Comparison of ENCODE assay signal across 9 cellular contexts in genomic region chr3:159764211-159765024, GRCh38.
DNase-seq lines count a peak whose midpoint lies in the region; ATAC-seq and TF ChIP-seq lines count a peak whose summit lies in the region.
"Had no signal": no experiment of that assay in that cellular context is flagged by ENCODE, and none has a peak within 500 bp of the region (broad histone marks: within the 10 kb centered on the region; RNA-seq: fewer than 3 reads in every experiment).

No MANE protein-coding gene starts in this region.

- TF ChIP-seq RAD21 in liver (IDR thresholded peaks at IDR 0.05) = peak in 1 of 2 donors; percentile 34

- H3K4me1 ChIP-seq in liver (ENCODE audit: control insufficient read depth in 4 of 4, insufficient read depth in 4 of 4, low read length in 3 of 4) = peaks cover 0 to 46% (median 27%) of the 10 kb centered on the region in 4 donors

- peak overlapping the region; percentile 67 to 87 for H3K27ac ChIP-seq in liver (ENCODE audit: low read depth in 1 of 2, low read length in 2 of 2)

- no peaks in the 10 kb centered on the region for H3K27me3 ChIP-seq in liver (ENCODE audit: control insufficient read depth in 4 of 4, insufficient read depth in 4 of 4, low read length in 3 of 4)

- in situ Hi-C loops in SK-MEL-5 (cut with HindIII; ENCODE audit: low pct_unique_long_range_greater_than_20kb, low sequenced_read_pairs) = no loop called here

- no peaks in the 10 kb centered on the region for H3K36me3 ChIP-seq in liver (ENCODE audit: control insufficient read depth in 4 of 4, insufficient read depth in 3 of 4, low read depth in 1 of 4, low read length in 3 of 4)

- no peaks in the 10 kb centered on the region for H3K9me3 ChIP-seq in liver (ENCODE audit: control insufficient read depth in 4 of 4, low read length in 3 of 4)

- H3K9ac ChIP-seq in liver (ENCODE audit: low read depth in 1 of 2, low read length in 2 of 2) = peak overlapping the region in 1 of 2 donors; percentile 41

- TF ChIP-seq CTCF in liver (IDR thresholded peaks at IDR 0.05; ENCODE audit: low read depth, low read length, missing input control) = no peak

- H3K4me3 ChIP-seq in liver (ENCODE audit: low read depth in 1 of 3, low read length in 3 of 3) = peak overlapping the region; percentile 44 to 85 (median 47)

- DNase-seq in NCI-H345 treated with DMSO at 0.1 percent for 48 hours (lab: John Stamatoyannopoulos, UW; ENCODE audit: unreplicated experiment) = peak; percentile 33
- DNase-seq in NCI-H345 (lab: John Stamatoyannopoulos, UW) = no peak
- peak; percentile 10 for DNase-seq in SK-MEL-5 (ENCODE audit: low read depth, low spot score)
- DNase-seq in ecto neural progenitor cell (ENCODE audit: low spot score) = peak; percentile 81
- DNase-seq in stromal cell of bone marrow (ENCODE audit: low read depth) = peak; percentile 61
- no peak for DNase-seq in effector CD8-positive, alpha-beta T cell (lab: John Stamatoyannopoulos, UW)
- DNase-seq: DND-41 had no signal

- peak; percentile 16 for ATAC-seq in HG02852 (IDR thresholded peaks at IDR 0.05; ENCODE audit: unreplicated experiment)

- under 1% methylated on average over 65 of the region's 65 CpGs for WGBS in liver

TF ChIP-seq in liver, 16 proteins besides CTCF, POLR2A, EP300 and RAD21:
- TF ChIP-seq ATF3 (IDR thresholded peaks at IDR 0.05) = no peak
- no peak for TF ChIP-seq TAF1 (conservative IDR thresholded peaks at IDR 0.05)
- TF ChIP-seq EGR1 (IDR thresholded peaks at IDR 0.05; ENCODE audit: low read depth in 2 of 2) = no peak
- peak; percentile 68 to 71 for TF ChIP-seq HNF4A (conservative IDR thresholded peaks at IDR 0.05)
- TF ChIP-seq FOXA1 (IDR thresholded peaks at IDR 0.05) = no peak
- no peak for TF ChIP-seq GABPA (IDR thresholded peaks at IDR 0.05 in 1 of 2, conservative IDR thresholded peaks at IDR 0.05 in 1 of 2)
- TF ChIP-seq SP1 (IDR thresholded peaks at IDR 0.05) = peak; percentile 64
- TF ChIP-seq ZBTB33 (IDR thresholded peaks at IDR 0.05) = no peak
- no peak for TF ChIP-seq HNF4G (IDR thresholded peaks at IDR 0.05)
- no peak for TF ChIP-seq JUND (IDR thresholded peaks at IDR 0.05)
- peak; percentile 67 for TF ChIP-seq REST (IDR thresholded peaks at IDR 0.05)
- no peak for TF ChIP-seq MAX (IDR thresholded peaks at IDR 0.05)
- TF ChIP-seq RXRA (IDR thresholded peaks at IDR 0.05) = peak; percentile 46 to 47
- TF ChIP-seq NR2F2 (IDR thresholded peaks at IDR 0.05) = no peak
- TF ChIP-seq FOXA2 (IDR thresholded peaks at IDR 0.05) = no peak
- peak; percentile 42 for TF ChIP-seq YY1 (IDR thresholded peaks at IDR 0.05)

Comparison
In these comparisons a context has a peak if more than half of its experiments do, and no peak if none do; other contexts are left out.
1. DNase-seq: peak in NCI-H345 treated with DMSO at 0.1 percent for 48 hours (single experiment), SK-MEL-5 (single experiment), ecto neural progenitor cell (single experiment) and stromal cell of bone marrow (single experiment); none in NCI-H345 (single experiment) and effector CD8-positive, alpha-beta T cell (single experiment).